Comparison of ENCODE assay signal across 9 cellular contexts in genomic region chr6:3296113-3296512, GRCh38.
"Had no signal": no experiment of that assay in that cellular context is flagged by ENCODE, and none has a peak within 500 bp of the region (broad histone marks: within the 10 kb centered on the region; RNA-seq: fewer than 3 reads in every experiment).

No MANE protein-coding gene starts in this region.

- H3K4me3 ChIP-seq: coronary artery, testis had no signal

- DNase-seq: activated CD4-positive, alpha-beta T cell treated with anti-CD3 and anti-CD28 coated beads, Interleukin-2, amount 50 U/mL, for 1 hour; effector CD8-positive, alpha-beta T cell; islet precursor cell; stimulated activated CD4-positive, alpha-beta T cell treated with anti-CD3 and anti-CD28 coated beads, Interleukin-12 subunit alpha, Interleukin-12 subunit beta, amount 100 ng/mL, for 4 hours; stimulated activated CD4-positive, alpha-beta T cell treated with anti-CD3 and anti-CD28 coated beads, Interleukin-2, amount 100 ng/mL, for 48 hours; stimulated activated CD8-positive, alpha-beta memory T cell treated with anti-CD3 and anti-CD28 coated beads, Interleukin-4, amount 100 ng/mL, for 48 hours; testis had no signal

- H3K27ac ChIP-seq: coronary artery, parathyroid adenoma, testis had no signal

- H3K27me3 ChIP-seq: testis had no signal

- H3K4me1 ChIP-seq: parathyroid adenoma, testis had no signal

- H3K9me3 ChIP-seq: testis had no signal
